Comparison of ENCODE assay signal across 21 cellular contexts in the genomic region with DNA sequence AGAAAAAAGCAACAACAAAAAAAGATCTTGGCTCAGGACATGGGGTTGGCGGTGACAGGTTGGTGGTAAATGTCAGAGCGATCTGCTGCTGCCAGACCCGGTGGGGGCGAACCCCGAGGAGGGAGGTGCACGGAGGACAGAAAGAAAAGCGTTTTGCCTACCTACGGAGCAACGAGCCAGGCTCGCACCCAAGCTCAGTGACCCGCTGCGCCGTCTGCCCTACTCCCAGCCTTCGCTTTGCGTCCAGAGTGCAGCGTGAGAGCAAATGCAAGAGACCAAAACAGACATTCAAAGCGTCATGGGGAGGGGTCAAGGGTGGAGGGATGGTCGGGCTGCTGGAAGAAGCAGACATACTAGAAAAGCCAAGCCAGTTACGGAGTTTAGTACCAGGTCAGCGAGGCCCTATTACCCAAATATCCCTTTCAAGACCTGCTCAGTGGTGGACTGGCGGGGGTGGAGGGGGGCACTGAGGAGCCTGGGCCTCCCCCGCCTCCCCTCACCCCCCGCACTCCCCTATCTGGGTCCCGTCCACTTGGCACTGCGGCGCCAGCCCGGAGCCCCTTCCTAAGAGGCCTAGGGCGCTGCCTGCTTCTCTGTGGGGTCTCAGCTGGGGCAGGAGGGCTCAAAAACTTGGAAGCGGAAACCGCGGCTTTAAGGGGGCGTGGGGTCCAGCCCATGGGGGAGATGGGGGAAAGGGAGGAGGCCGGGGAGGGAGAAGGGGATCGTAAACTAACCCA.
DNase-seq lines count a peak whose midpoint lies in the region; ATAC-seq, FAIRE-seq and TF ChIP-seq lines count a peak whose summit lies in the region.
"Had no signal": no experiment of that assay in that cellular context is flagged by ENCODE, and none has a peak within 500 bp of the region (broad histone marks: within the 10 kb centered on the region; RNA-seq: fewer than 3 reads in every experiment).

No MANE protein-coding gene starts in this region.

- peak overlapping the region; percentile 85 for H3K4me2 ChIP-seq in GM23338
- no peak overlapping the region for H3K4me2 ChIP-seq in astrocyte (ENCODE audit: low read length)
- H3K4me2 ChIP-seq in hepatocyte, result no peak overlapping the region

- H3K4me3 ChIP-seq in GM23338 (peak overlapping the region; percentile 52), astrocyte (ENCODE audit: insufficient read depth, low read depth, low read length) (no peak overlapping the region), iPS-20b (ENCODE audit: low read length) (peak overlapping the region; percentile 62; the same call in 1 of the 2 replicates), rectal smooth muscle tissue (ENCODE audit: low read length) (no peak overlapping the region), hepatocyte (no peak overlapping the region)
- H3K4me3 ChIP-seq: left lung had no signal

- H2AFZ ChIP-seq in GM23338 (peak overlapping the region; percentile 72), astrocyte (ENCODE audit: low read depth, low read length) (no peak overlapping the region), hepatocyte (no peak overlapping the region)

- H3K27me3 ChIP-seq in GM23338 (ENCODE audit: insufficient read depth) (peaks cover 43% of the 10 kb centered on the region), astrocyte (ENCODE audit: insufficient read depth, low read length) (no peaks in the 10 kb centered on the region), iPS-20b (ENCODE audit: insufficient read depth, low read length) (peaks cover 55% of the 10 kb centered on the region; the same call in 1 of the 2 replicates), rectal smooth muscle tissue (ENCODE audit: control insufficient read depth, insufficient read depth, low read length) (no peaks in the 10 kb centered on the region), hepatocyte (no peaks in the 10 kb centered on the region)
- H3K27me3 ChIP-seq: left lung had no signal

- H3K9me2 ChIP-seq in GM23338 (ENCODE audit: insufficient read depth) (no peaks in the 10 kb centered on the region), hepatocyte (replicated peaks; ENCODE audit: insufficient read depth) (no peaks in the 10 kb centered on the region)

- DNase-seq in GM23338 (ENCODE audit: low spot score) (peak; percentile 64), astrocyte (ENCODE audit: low read depth) (no peak), Kasumi-1 (lab: John Stamatoyannopoulos, UW) (no peak), COLO668 (lab: John Stamatoyannopoulos, UW; ENCODE audit: unreplicated experiment) (no peak), hepatocyte (ENCODE audit: low spot score) (no peak)
- no peak for DNase-seq in T-helper 2 cell treated with Interferon-gamma antibody and Interleukin-4, amounts not matched to agents 5 μg/mL and 100 μg/mL, for 36 hours (ENCODE audit: low spot score)
- DNase-seq: activated CD4-positive, alpha-beta T cell treated with anti-CD3 and anti-CD28 coated beads, Interleukin-2, amount 10 ng/mL, durations not matched to agents 7 days and 5 days; activated CD8-positive, alpha-beta memory T cell treated with anti-CD3 and anti-CD28 coated beads, Interleukin-2, amount 10 ng/mL, durations not matched to agents 7 days and 5 days; effector CD8-positive, alpha-beta T cell; KG1; NCI-H2171; NCI-H524 treated with DMSO at 0.1 percent for 48 hours; stimulated activated CD4-positive, alpha-beta T cell treated with anti-CD3 and anti-CD28 coated beads, Interleukin-12 subunit alpha, Interleukin-12 subunit beta, amount 100 ng/mL, for 4 hours; T-helper 2 cell had no signal

- H3K9me3 Mint-ChIP-seq in GM23338 (peaks cover 7% of the 10 kb centered on the region; the same call in 2 of the 3 replicates), astrocyte (ENCODE audit: unreplicated experiment) (no peaks in the 10 kb centered on the region)
- peaks cover 3% of the 10 kb centered on the region for H3K9me3 Mint-ChIP-seq in T-helper 2 cell treated with Interferon-gamma antibody and Interleukin-4, amounts not matched to agents 5 μg/mL and 100 μg/mL, for 36 hours
- H3K9me3 Mint-ChIP-seq: activated CD4-positive, alpha-beta T cell treated with anti-CD3 and anti-CD28 coated beads, Interleukin-2, amount 10 ng/mL, durations not matched to agents 7 days and 5 days had no signal

- H4K20me1 ChIP-seq in GM23338 (replicated peaks; ENCODE audit: insufficient read depth) (no peaks in the 10 kb centered on the region), astrocyte (ENCODE audit: insufficient read depth, low read length) (peaks cover 56% of the 10 kb centered on the region), hepatocyte (ENCODE audit: insufficient read depth, poor library complexity, severe bottlenecking) (peaks cover 64% of the 10 kb centered on the region)

- TF ChIP-seq CTCF in GM23338 (conservative IDR thresholded peaks at IDR 0.05; ENCODE audit: low read depth in 2 of 2) (no peak), astrocyte (IDR thresholded peaks at IDR 0.05; ENCODE audit: insufficient read depth, low read depth, low read length) (no peak), hepatocyte (IDR thresholded peaks at IDR 0.05; ENCODE audit: poor library complexity) (no peak)

- 0 out of 2 replicates have a peak, but pooled peaks cover under 1% of the 10 kb centered on the region for H3F3A ChIP-seq in GM23338 (replicated peaks; ENCODE audit: low read depth)

- H3K79me2 ChIP-seq in GM23338 (replicated peaks; ENCODE audit: insufficient read depth), result no peaks in the 10 kb centered on the region
- peaks cover 34% of the 10 kb centered on the region for H3K79me2 ChIP-seq in astrocyte (ENCODE audit: insufficient read depth, low read length)
- peaks cover 73% of the 10 kb centered on the region for H3K79me2 ChIP-seq in hepatocyte

- FAIRE-seq in astrocyte (lab: Jason Lieb, UNC), result no peak
- FAIRE-seq: H54, RCC 7860 had no signal

- H3K4me1 Mint-ChIP-seq in GM23338 (peaks cover 34% of the 10 kb centered on the region), astrocyte (ENCODE audit: low read depth, unreplicated experiment) (peaks cover 14% of the 10 kb centered on the region)
- H3K4me1 Mint-ChIP-seq in T-helper 2 cell treated with Interferon-gamma antibody and Interleukin-4, amounts not matched to agents 5 μg/mL and 100 μg/mL, for 36 hours (ENCODE audit: low read depth), result peaks cover 5% of the 10 kb centered on the region

- H3K4me3 Mint-ChIP-seq in GM23338 (peak overlapping the region; percentile 82), astrocyte (ENCODE audit: unreplicated experiment) (peak overlapping the region; percentile 61)
- H3K4me3 Mint-ChIP-seq in T-helper 2 cell treated with Interferon-gamma antibody and Interleukin-4, amounts not matched to agents 5 μg/mL and 100 μg/mL, for 36 hours, result no peak overlapping the region
- H3K4me3 Mint-ChIP-seq: activated CD4-positive, alpha-beta T cell treated with anti-CD3 and anti-CD28 coated beads, Interleukin-2, amount 10 ng/mL, durations not matched to agents 7 days and 5 days; activated CD8-positive, alpha-beta memory T cell treated with anti-CD3 and anti-CD28 coated beads, Interleukin-2, amount 10 ng/mL, durations not matched to agents 7 days and 5 days; activated naive CD8-positive, alpha-beta T cell had no signal

- WGBS in hepatocyte (ENCODE audit: low lambda C conversion rate, missing lambda C conversion rate), result 80% methylated on average over 25 of the region's 34 CpGs

- H3K9ac ChIP-seq in astrocyte (ENCODE audit: low read length), result no peak overlapping the region
- H3K9ac ChIP-seq in iPS-20b (ENCODE audit: low read depth, low read length), result no peak overlapping the region
- no peak overlapping the region for H3K9ac ChIP-seq in rectal smooth muscle tissue (ENCODE audit: low read length)

- no peaks in the 10 kb centered on the region for H3K36me3 ChIP-seq in GM23338 (ENCODE audit: insufficient read depth)
- peaks cover 8% of the 10 kb centered on the region for H3K36me3 ChIP-seq in astrocyte (ENCODE audit: insufficient read depth, low read length)
- no peaks in the 10 kb centered on the region for H3K36me3 ChIP-seq in iPS-20b (ENCODE audit: insufficient read depth, low read depth, low read length)
- peaks cover 26% of the 10 kb centered on the region for H3K36me3 ChIP-seq in rectal smooth muscle tissue (ENCODE audit: control insufficient read depth, insufficient read depth, low read length)
- H3K36me3 ChIP-seq in hepatocyte (replicated peaks; ENCODE audit: insufficient read depth, low read depth), result no peaks in the 10 kb centered on the region

- H3K27me3 Mint-ChIP-seq in GM23338 (ENCODE audit: insufficient read depth, low read depth, poor library complexity), result peaks cover 60% of the 10 kb centered on the region
- H3K27me3 Mint-ChIP-seq in astrocyte (ENCODE audit: low read depth, unreplicated experiment), result peaks cover 2% of the 10 kb centered on the region
- no peaks in the 10 kb centered on the region for H3K27me3 Mint-ChIP-seq in T-helper 2 cell treated with Interferon-gamma antibody and Interleukin-4, amounts not matched to agents 5 μg/mL and 100 μg/mL, for 36 hours (ENCODE audit: low read depth)
- H3K27me3 Mint-ChIP-seq: activated CD4-positive, alpha-beta T cell treated with anti-CD3 and anti-CD28 coated beads, Interleukin-2, amount 10 ng/mL, durations not matched to agents 7 days and 5 days; activated CD8-positive, alpha-beta memory T cell treated with anti-CD3 and anti-CD28 coated beads, Interleukin-2, amount 10 ng/mL, durations not matched to agents 7 days and 5 days; activated naive CD8-positive, alpha-beta T cell had no signal

- H3K9me3 ChIP-seq in astrocyte (ENCODE audit: insufficient read depth, low read depth, low read length), result no peaks in the 10 kb centered on the region
- no peaks in the 10 kb centered on the region for H3K9me3 ChIP-seq in iPS-20b (ENCODE audit: insufficient read depth, low read depth, low read length)
- no peaks in the 10 kb centered on the region for H3K9me3 ChIP-seq in hepatocyte (ENCODE audit: low read depth)
- H3K9me3 ChIP-seq: left lung had no signal

- H3K36me3 Mint-ChIP-seq in GM23338 (ENCODE audit: low read depth), result peaks cover 7% of the 10 kb centered on the region; the same call in 2 of the 3 replicates
- peaks cover 24% of the 10 kb centered on the region for H3K36me3 Mint-ChIP-seq in astrocyte (ENCODE audit: low read depth, unreplicated experiment)
- peaks cover 33% of the 10 kb centered on the region for H3K36me3 Mint-ChIP-seq in T-helper 2 cell treated with Interferon-gamma antibody and Interleukin-4, amounts not matched to agents 5 μg/mL and 100 μg/mL, for 36 hours (ENCODE audit: low read depth)

- ATAC-seq in GM23338, result peak; percentile 37
- ATAC-seq: activated CD8-positive, alpha-beta memory T cell treated with anti-CD3 and anti-CD28 coated beads, Interleukin-2, amount 10 ng/mL, durations not matched to agents 7 days and 5 days; left lung had no signal

- H3K27ac ChIP-seq in GM23338 (ENCODE audit: low read depth), result no peak overlapping the region
- H3K27ac ChIP-seq in astrocyte (ENCODE audit: low read depth, low read length), result no peak overlapping the region
- H3K27ac ChIP-seq in iPS-20b (ENCODE audit: low read length), result no peak overlapping the region
- H3K27ac ChIP-seq in rectal smooth muscle tissue (ENCODE audit: low read depth, low read length), result peak overlapping the region; percentile 54
- H3K27ac ChIP-seq in hepatocyte, result no peak overlapping the region
- H3K27ac ChIP-seq: C4-2B, left lung had no signal

- H3K4me1 ChIP-seq in GM23338 (ENCODE audit: insufficient read depth) (peaks cover 29% of the 10 kb centered on the region; the same call in 1 of the 2 replicates), astrocyte (ENCODE audit: insufficient read depth, low read length) (peaks cover 4% of the 10 kb centered on the region), iPS-20b (ENCODE audit: insufficient read depth, low read length) (peaks cover 10% of the 10 kb centered on the region; the same call in 1 of the 2 replicates), rectal smooth muscle tissue (ENCODE audit: control insufficient read depth, insufficient read depth, low read length) (peaks cover 11% of the 10 kb centered on the region), hepatocyte (ENCODE audit: insufficient read depth) (peaks cover 13% of the 10 kb centered on the region)

- H3K27ac Mint-ChIP-seq in GM23338, result no peak overlapping the region
- H3K27ac Mint-ChIP-seq in astrocyte (ENCODE audit: unreplicated experiment), result no peak overlapping the region
- no peak overlapping the region for H3K27ac Mint-ChIP-seq in T-helper 2 cell treated with Interferon-gamma antibody and Interleukin-4, amounts not matched to agents 5 μg/mL and 100 μg/mL, for 36 hours
- H3K27ac Mint-ChIP-seq: activated CD4-positive, alpha-beta T cell treated with anti-CD3 and anti-CD28 coated beads, Interleukin-2, amount 10 ng/mL, durations not matched to agents 7 days and 5 days; activated CD8-positive, alpha-beta memory T cell treated with anti-CD3 and anti-CD28 coated beads, Interleukin-2, amount 10 ng/mL, durations not matched to agents 7 days and 5 days; activated naive CD8-positive, alpha-beta T cell had no signal

Comparison
In these comparisons a context has a peak if more than half of its experiments do, and no peak if none do; other contexts are left out.
1. H3K4me3 ChIP-seq: peak in GM23338 (single experiment) and iPS-20b (single experiment); none in astrocyte (single experiment), rectal smooth muscle tissue (single experiment) and hepatocyte (single experiment).